In genomic region chrX:1391707-1392375, GRCh38 we compare ENCODE assay signal across 1 cellular context.
A peak's percentile ranks its signal among the peaks of the same experiment; 100 is the strongest.
TF ChIP-seq lines count a peak whose summit lies in the region.

Gene SLC25A6 (minus strand): TSS chrX:1392113. CDS start chrX:1392009, 104 bp downstream.

TF ChIP-seq in SK-N-SH, 30 proteins besides CTCF, POLR2A, EP300 and RAD21 (continued from another document):
- TF ChIP-seq REST (IDR thresholded peaks at IDR 0.05; ENCODE audit: low read depth, low read length) (no peak; the same call in 1 of the 2 replicates), YY1 (IDR thresholded peaks at IDR 0.05; ENCODE audit: low read depth) (no peak; the same call in 1 of the 2 replicates), TEAD4 (IDR thresholded peaks at IDR 0.05; ENCODE audit: borderline replicate concordance, insufficient read depth) (no peak), MXI1 (IDR thresholded peaks at IDR 0.05; ENCODE audit: low read depth, low read length) (peak; percentile 73; the same call in 1 of the 2 replicates), JUND (IDR thresholded peaks at IDR 0.05) (no peak), GATA2 (CRISPR knock-in tag; IDR thresholded peaks at IDR 0.05) (no peak), PBX3 (IDR thresholded peaks at IDR 0.05) (0 out of 2 replicates have a peak, but pooled peaks have one; percentile 13), ELF1 (IDR thresholded peaks at IDR 0.05) (peak; percentile 85), POLR2AphosphoS5 (IDR thresholded peaks at IDR 0.05; ENCODE audit: low read depth, low read length) (peak; percentile 73; the same call in 1 of the 2 replicates)
TF ChIP-seq in SK-N-SH: peak in this region for 12.
